ENCODE assay signal across 8 cellular contexts in the genomic region with DNA sequence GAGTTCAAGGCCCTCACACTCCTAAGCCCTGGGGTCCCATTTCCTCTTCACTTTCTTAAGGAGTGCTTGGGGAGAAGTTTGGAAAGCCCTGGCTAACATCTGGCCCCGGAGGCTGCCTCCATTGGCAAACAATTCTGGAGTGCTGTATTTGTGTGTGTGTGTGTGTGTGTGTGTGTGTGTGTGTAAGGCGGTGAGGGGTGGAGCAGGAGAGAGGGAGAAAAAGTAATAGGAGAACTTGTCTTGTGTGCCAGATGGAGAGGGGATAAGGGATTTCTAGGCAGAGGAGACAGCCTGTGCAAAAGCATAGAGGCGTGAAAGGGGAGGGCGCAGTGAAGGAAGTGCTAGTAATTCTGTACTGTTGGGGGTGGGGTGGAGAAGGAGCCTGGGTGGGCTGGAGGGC. TPM values are rescaled to one million over a fixed set of nuclear protein-coding genes. Genes with fewer than 3 reads are reported as not detected.
DNase-seq lines count a peak whose midpoint lies in the region; ATAC-seq, FAIRE-seq and TF ChIP-seq lines count a peak whose summit lies in the region.

No MANE protein-coding gene starts in this region.

- 0 out of 5 replicates have a peak, but pooled peaks cover 0 to 1% of the 10 kb centered on the region in 2 experiments for H3K36me3 ChIP-seq in HepG2 (replicated peaks in 1 of 2; ENCODE audit: control insufficient read depth in 1 of 2, insufficient read depth in 2 of 2, low read length in 2 of 2)
- H3K36me3 ChIP-seq in right lobe of liver, result no peaks in the 10 kb centered on the region

- no peak for TF ChIP-seq RAD21 in HepG2 (CRISPR knock-in tag; IDR thresholded peaks at IDR 0.05)

- H3K9me3 ChIP-seq in HepG2 (ENCODE audit: low read length) (no peaks in the 10 kb centered on the region), right lobe of liver (no peaks in the 10 kb centered on the region), T-helper 17 cell (ENCODE audit: control insufficient read depth, low read length, poor library complexity, severe bottlenecking) (no peaks in the 10 kb centered on the region)

- H3K27ac Mint-ChIP-seq in T-helper 17 cell, result no peak overlapping the region

- peak overlapping the region; percentile 85 for H3K4me2 ChIP-seq in HepG2 (ENCODE audit: low read depth, low read length)

- CTCF ChIA-PET in HepG2 (lab: Yijun Ruan, JAX; ENCODE audit: low intra/inter-chr PET ratio, low total read pairs), result no interaction called here

- BruUV-seq in HepG2 (replicated peaks; lab: Mats Ljungman, UMichigan), result no TSS peak

- peaks cover 23% of the 10 kb centered on the region for H3K4me1 ChIP-seq in HepG2 (ENCODE audit: insufficient read depth, low read length)
- H3K4me1 ChIP-seq in right lobe of liver, result peaks cover 0 to 5% (median 2%) of the 10 kb centered on the region in 4 donors

- no peak overlapping the region for H3K9ac ChIP-seq in HepG2 (ENCODE audit: insufficient read depth, low read depth, low read length)

- H3K4me3 Mint-ChIP-seq in T-helper 17 cell, result peak overlapping the region; percentile 71

- no peak for TF ChIP-seq EP300 in HepG2 (IDR thresholded peaks at IDR 0.05; ENCODE audit: low read depth in 2 of 2, low read length in 2 of 2)
- TF ChIP-seq EP300 in HepG2 (CRISPR knock-in tag; IDR thresholded peaks at IDR 0.05; ENCODE audit: borderline replicate concordance), result no peak

- H3K27ac ChIP-seq in HepG2 (ENCODE audit: extremely low read length, insufficient read depth, low read length) (no peak overlapping the region), right lobe of liver (no peak overlapping the region)

- no peak overlapping the region for H2AFZ ChIP-seq in HepG2 (ENCODE audit: low read length)

- H3K4me3 ChIP-seq in HepG2 (replicated peaks in 1 of 3; ENCODE audit: insufficient read depth in 1 of 3, low read depth in 2 of 3, low read length in 3 of 3) (no peak overlapping the region; a peak in 1 of 6 replicates), right lobe of liver (peak overlapping the region in 1 of 3 donors; percentile 76)

- POLR2A ChIA-PET in HepG2 (lab: Yijun Ruan, JAX), result interaction anchor here (0.6 to 2.2 kb wide), 5 partner anchors 8 to 164 kb away, joined by 3 to 17 read pairs (median 5); no protein-coding TSS in a partner anchor

- H3K36me3 Mint-ChIP-seq in T-helper 17 cell (ENCODE audit: low read depth), result peaks cover 3% of the 10 kb centered on the region

- intact Hi-C loops in HepG2 (cut with micrococcal nuclease; ENCODE audit: unreplicated experiment) (no loop called here), right lobe of liver (cut with DNase I) (no loop called here)

- no peaks in the 10 kb centered on the region for H3K79me2 ChIP-seq in HepG2 (ENCODE audit: insufficient read depth, low read length)

- in situ Hi-C loops in HepG2 (cut with HindIII; ENCODE audit: extremely low pct_ligation_motif_present, low pct_unique_long_range_greater_than_20kb), result no loop called here

- no peak for FAIRE-seq in HepG2 (lab: Jason Lieb, UNC)

- no peaks in the 10 kb centered on the region for H4K20me1 ChIP-seq in HepG2 (ENCODE audit: insufficient read depth, low read length)

- ATAC-seq in HepG2 (no peak), right lobe of liver (no peak), T-helper 17 cell (no peak), GM21529 (IDR thresholded peaks at IDR 0.05; ENCODE audit: unreplicated experiment) (no peak), GM18873 (IDR thresholded peaks at IDR 0.05; ENCODE audit: low FRiP score, unreplicated experiment) (no peak), HG03196 (IDR thresholded peaks at IDR 0.05; ENCODE audit: unreplicated experiment) (no peak)

- H3K27me3 ChIP-seq in HepG2 (ENCODE audit: control insufficient read depth in 1 of 2, insufficient read depth in 2 of 2, low read length in 2 of 2) (peaks cover 0 to 5% of the 10 kb centered on the region in 2 experiments; a peak in 1 of 5 replicates), right lobe of liver (no peaks in the 10 kb centered on the region)

- H3K27me3 Mint-ChIP-seq in T-helper 17 cell, result peaks cover 21% of the 10 kb centered on the region

- peaks cover 34% of the 10 kb centered on the region for H3K4me1 Mint-ChIP-seq in T-helper 17 cell

- DNase-seq in HepG2 (ENCODE audit: low spot score), result no peak
- DNase-seq in right lobe of liver, result no peak
- no peak for DNase-seq in T-helper 17 cell
- DNase-seq in glomerular visceral epithelial cell (ENCODE audit: extremely low spot score), result peak; percentile 26
- DNase-seq in smooth muscle cell of the brain vasculature (ENCODE audit: low read depth, low spot score), result peak; percentile 40

- TF ChIP-seq POLR2A in HepG2 (IDR thresholded peaks at IDR 0.05; ENCODE audit: insufficient read depth in 1 of 2, low read depth in 2 of 2, low read length in 2 of 2), result no peak
- no peak for TF ChIP-seq POLR2A in right lobe of liver (IDR thresholded peaks at IDR 0.05)

- no peak for TF ChIP-seq CTCF in HepG2 (CRISPR knock-in tag; IDR thresholded peaks at IDR 0.05)
- TF ChIP-seq CTCF in right lobe of liver (IDR thresholded peaks at IDR 0.05), result no peak

- 41% methylated on average over 4 of the region's 4 CpGs for WGBS in HepG2 (ENCODE audit: low lambda C conversion rate)
- 37% methylated on average over 4 of the region's 4 CpGs for WGBS in right lobe of liver (ENCODE audit: insufficient coverage, low coverage, low lambda C conversion rate, missing lambda C conversion rate)

TF ChIP-seq in HepG2, 621 proteins besides CTCF, POLR2A, EP300 and RAD21 (continues in another document):
- TF ChIP-seq, protein P1, sequence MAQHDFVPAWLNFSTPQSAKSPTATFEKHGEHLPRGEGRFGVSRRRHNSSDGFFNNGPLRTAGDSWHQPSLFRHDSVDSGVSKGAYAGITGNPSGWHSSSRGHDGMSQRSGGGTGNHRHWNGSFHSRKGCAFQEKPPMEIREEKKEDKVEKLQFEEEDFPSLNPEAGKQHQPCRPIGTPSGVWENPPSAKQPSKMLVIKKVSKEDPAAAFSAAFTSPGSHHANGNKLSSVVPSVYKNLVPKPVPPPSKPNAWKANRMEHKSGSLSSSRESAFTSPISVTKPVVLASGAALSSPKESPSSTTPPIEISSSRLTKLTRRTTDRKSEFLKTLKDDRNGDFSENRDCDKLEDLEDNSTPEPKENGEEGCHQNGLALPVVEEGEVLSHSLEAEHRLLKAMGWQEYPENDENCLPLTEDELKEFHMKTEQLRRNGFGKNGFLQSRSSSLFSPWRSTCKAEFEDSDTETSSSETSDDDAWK (CRISPR knock-in tag; IDR thresholded peaks at IDR 0.05), result no peak
- TF ChIP-seq PTBP1 (IDR thresholded peaks at IDR 0.05; ENCODE audit: low read depth, low read length, poor library complexity, severe bottlenecking) (no peak), XBP1 (CRISPR knock-in tag; IDR thresholded peaks at IDR 0.05) (no peak)
- TF ChIP-seq, protein P2, sequence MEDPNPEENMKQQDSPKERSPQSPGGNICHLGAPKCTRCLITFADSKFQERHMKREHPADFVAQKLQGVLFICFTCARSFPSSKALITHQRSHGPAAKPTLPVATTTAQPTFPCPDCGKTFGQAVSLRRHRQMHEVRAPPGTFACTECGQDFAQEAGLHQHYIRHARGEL (CRISPR knock-in tag; IDR thresholded peaks at IDR 0.05), result no peak

RNA-seq across cellular contexts. Expression of a gene that starts 0.6 kb away (rescaled TPM):
- total RNA-seq in HepG2 (2016; rRNA removed; fragmentation: Illumina TruSeq; extraction: Trizol), result 0.53 and 1.1 TPM in 2 replicates
- 0.10 and 0.18 TPM in 2 replicates for total RNA-seq in HepG2 (2016; cell fraction: cytosol; rRNA removed; fragmentation: Illumina TruSeq; extraction: Trizol; ENCODE audit: low read depth)
- total RNA-seq in HepG2 (2016; cell fraction: insoluble cytoplasmic fraction; rRNA removed; fragmentation: Illumina TruSeq; extraction: Trizol), result 0.61 and 0.83 TPM in 2 replicates
- total RNA-seq in HepG2 (2016; cell fraction: membrane; rRNA removed; fragmentation: Illumina TruSeq; extraction: Trizol), result 1.1 TPM in 2 replicates
- total RNA-seq in HepG2 (2016; cell fraction: nucleus; rRNA removed; fragmentation: Illumina TruSeq; extraction: Trizol), result 0.78 and 1.1 TPM in 2 replicates
- polyA plus RNA-seq in HepG2 (2011; rRNA removed), result 0.57 and 0.67 TPM in 2 replicates
- polyA plus RNA-seq in HepG2 (2011; cell fraction: cytosol; rRNA removed), result 0.32 TPM in 2 replicates
- 2.1 and 2.9 TPM in 2 replicates for polyA plus RNA-seq in HepG2 (2011; cell fraction: nucleus; rRNA removed)
- 0.93 and 1.2 TPM in 2 replicates for polyA plus RNA-seq in HepG2 (2012)
- 0.15 and 0.24 TPM in 2 replicates for polyA plus RNA-seq in HepG2 (2016; cell fraction: cytosol; fragmentation: Illumina TruSeq; extraction: Trizol; ENCODE audit: low read depth)
- 1.1 and 1.4 TPM in 2 replicates for polyA plus RNA-seq in HepG2 (2016; cell fraction: insoluble cytoplasmic fraction; fragmentation: Illumina TruSeq; extraction: Trizol; ENCODE audit: low read depth)
- 0.68 and 0.86 TPM in 2 replicates for polyA plus RNA-seq in HepG2 (2016; cell fraction: membrane; fragmentation: Illumina TruSeq; extraction: Trizol; ENCODE audit: low read depth)
- polyA plus RNA-seq in HepG2 (2016; cell fraction: nucleus; fragmentation: Illumina TruSeq; extraction: Trizol; ENCODE audit: insufficient read depth, low read depth), result 1.7 and 2.1 TPM in 2 replicates
- polyA minus RNA-seq in HepG2 (2011; rRNA and poly(A)+ RNA removed; ENCODE audit: low replicate concordance), result 1.8 and 2.1 TPM in 2 replicates
- 0.79 and 1.3 TPM in 2 replicates for polyA minus RNA-seq in HepG2 (2011; cell fraction: cytosol; rRNA and poly(A)+ RNA removed)
- 0.87 and 0.90 TPM in 2 replicates for polyA minus RNA-seq in HepG2 (2011; cell fraction: nucleus; rRNA and poly(A)+ RNA removed)
- 1 to 10 TPM; 1.1 to 2.4 (median 1.7) TPM for total RNA-seq in right lobe of liver
- 10 to 100 TPM; 29.4 to 32.7 TPM for total RNA-seq in T-helper 17 cell

Comparison
In these comparisons a context has a peak if more than half of its experiments do, and no peak if none do; other contexts are left out.
1. DNase-seq: peak in glomerular visceral epithelial cell (single experiment) and smooth muscle cell of the brain vasculature (single experiment); none in HepG2 (single experiment), right lobe of liver (0 of 3) and T-helper 17 cell (0 of 3).
2. RNA of a gene that starts 0.6 kb away (total RNA-seq): 29.4 to 32.7 TPM in T-helper 17 cell; 1.1 to 2.4 TPM in right lobe of liver and 0.10 to 1.1 TPM in HepG2; every median in the first group is over 4 times any median in the second.